21 cellular contexts compared by ENCODE assay signal in the genomic region with DNA sequence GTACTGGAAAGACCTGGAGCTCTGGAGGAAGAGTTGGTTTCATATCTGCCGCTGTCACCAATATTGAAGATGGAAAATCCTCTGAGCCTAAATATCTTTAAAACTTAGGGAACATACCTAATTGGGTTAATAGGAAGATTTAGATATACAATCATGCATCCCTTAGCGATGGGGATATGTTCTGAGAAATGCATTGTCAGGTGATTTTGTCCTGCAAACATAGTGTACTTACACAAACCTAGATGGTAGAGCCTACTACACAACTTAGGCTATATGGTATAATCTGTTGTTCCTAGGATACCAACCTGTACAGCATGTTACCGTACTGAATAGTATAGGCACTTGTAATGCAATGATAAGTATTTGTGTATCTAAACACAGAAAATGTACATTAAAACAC. TPM values are rescaled to one million over a fixed set of nuclear protein-coding genes. Genes with fewer than 3 reads are reported as not detected.
"Had no signal": no experiment of that assay in that cellular context is flagged by ENCODE, and none has a peak within 500 bp of the region (broad histone marks: within the 10 kb centered on the region; RNA-seq: fewer than 3 reads in every experiment).

No MANE protein-coding gene starts in this region.

- H3K4me3 ChIP-seq: SJSA1, SK-N-MC had no signal

- H3K27me3 ChIP-seq: SJSA1 had no signal

- DNase-seq: KBM-7, NCI-H1092, NCI-H1105 treated with DMSO at 0.1 percent for 48 hours, NCI-H1417 treated with DMSO at 0.1 percent for 48 hours, NCI-H146, NCI-H1694 treated with DMSO at 0.1 percent for 48 hours, NCI-H1930, NCI-H2081, NCI-H2107, NCI-H2227 treated with DMSO at 0.1 percent for 48 hours, NCI-H524, NCI-H526 treated with DMSO at 0.1 percent for 48 hours, NCI-H748 treated with DMSO at 0.1 percent for 48 hours, Right ventricle myocardium superior, RPMI8226, SIG-M5 had no signal

- FAIRE-seq: RCC 7860 had no signal

- H3K27ac ChIP-seq: SJSA1, SK-N-MC had no signal

RNA-seq across cellular contexts. Expression of a gene that starts 52.7 kb away (rescaled TPM):
- total RNA-seq: MCF 10A, NCI-H460, Right ventricle myocardium superior had no signal
